12 cellular contexts compared by ENCODE assay signal in genomic region chr1:109904105-109904817, GRCh38. TPM values are rescaled to one million over a fixed set of nuclear protein-coding genes. Genes with fewer than 3 reads are reported as not detected.
DNase-seq lines count a peak whose midpoint lies in the region; ATAC-seq lines count a peak whose summit lies in the region.
"Had no signal": no experiment of that assay in that cellular context is flagged by ENCODE, and none has a peak within 500 bp of the region (broad histone marks: within the 10 kb centered on the region; RNA-seq: fewer than 3 reads in every experiment).

No MANE protein-coding gene starts in this region.

- H3K36me3 Mint-ChIP-seq in CD4-positive, alpha-beta memory T cell = peaks cover 0 to 2% of the 10 kb centered on the region in 2 donors

- no peak overlapping the region for H3K4me3 Mint-ChIP-seq in CD4-positive, alpha-beta memory T cell

- CTCF ChIA-PET in CD4-positive, alpha-beta memory T cell (lab: Charles Lee; ENCODE audit: partially characterized antibody) = interaction anchor here (1.0 to 4.0 kb wide), 6 partner anchors 12 to 421 kb away, joined by 3 to 18 read pairs (median 9); partner anchors contain the start of genes AHCYL1 and ATXN7L2

- H3K9me3 Mint-ChIP-seq in CD4-positive, alpha-beta memory T cell = no peaks in the 10 kb centered on the region

- H3K9me3 ChIP-seq in CD4-positive, alpha-beta memory T cell (ENCODE audit: control insufficient read depth in 1 of 2, low read length in 2 of 2) = no peaks in the 10 kb centered on the region
- H3K9me3 ChIP-seq: Caco-2, suprapubic skin had no signal

- intact Hi-C loops in CD4-positive, alpha-beta memory T cell (cut with micrococcal nuclease) = no loop called here

- no peaks in the 10 kb centered on the region for H3K36me3 ChIP-seq in CD4-positive, alpha-beta memory T cell (ENCODE audit: insufficient read depth, low read length)
- H3K36me3 ChIP-seq: suprapubic skin had no signal

- H3K27ac Mint-ChIP-seq in CD4-positive, alpha-beta memory T cell = peak overlapping the region in 4 of 7 donors; percentile 1 to 61 (median 34)

- POLR2A ChIA-PET in CD4-positive, alpha-beta memory T cell (lab: Charles Lee; ENCODE audit: partially characterized antibody) = interaction anchor here (0.9 to 5.8 kb wide), 5 partner anchors 9 to 355 kb away, joined by 3 to 48 read pairs (median 4); partner anchors contain the start of genes AHCYL1 and GNAI3

- no peak overlapping the region for H3K27ac ChIP-seq in CD4-positive, alpha-beta memory T cell (ENCODE audit: low read depth, low read length)
- H3K27ac ChIP-seq: suprapubic skin had no signal

- no peak for ATAC-seq in HG02610 (IDR thresholded peaks at IDR 0.05; ENCODE audit: unreplicated experiment)
- ATAC-seq in HG03097 (IDR thresholded peaks at IDR 0.05; ENCODE audit: low FRiP score, unreplicated experiment) = no peak

- no peaks in the 10 kb centered on the region for H3K27me3 ChIP-seq in CD4-positive, alpha-beta memory T cell (ENCODE audit: insufficient read depth, low read length)
- H3K27me3 ChIP-seq: suprapubic skin had no signal

- H3K4me1 Mint-ChIP-seq in CD4-positive, alpha-beta memory T cell = peaks cover 21 to 44% (median 34%) of the 10 kb centered on the region in 4 donors

- H3K4me3 ChIP-seq in CD4-positive, alpha-beta memory T cell (ENCODE audit: low read length in 2 of 2) = no peak overlapping the region
- H3K4me3 ChIP-seq: suprapubic skin had no signal

- peaks cover 36% of the 10 kb centered on the region for H3K4me1 ChIP-seq in CD4-positive, alpha-beta memory T cell (ENCODE audit: insufficient read depth, low read length)
- H3K4me1 ChIP-seq: Caco-2 had no signal

- no peaks in the 10 kb centered on the region for H3K27me3 Mint-ChIP-seq in CD4-positive, alpha-beta memory T cell

- DNase-seq in CD4-positive, alpha-beta memory T cell = no peak
- peak; percentile 91 for DNase-seq in RPMI7951 (ENCODE audit: low read depth)
- DNase-seq in epidermal melanocyte (ENCODE audit: insufficient read length, low spot score) = peak; percentile 64
- peak; percentile 98 for DNase-seq in pons (ENCODE audit: low spot score)
- DNase-seq in NCI-H128 (lab: John Stamatoyannopoulos, UW; ENCODE audit: unreplicated experiment) = no peak
- no peak for DNase-seq in cerebellar nuclear complex (lab: John Stamatoyannopoulos, UW)
- DNase-seq: amniotic stem cell, Caco-2, NCI-H226 had no signal

RNA-seq across cellular contexts. Expression of gene CSF1, which starts 6.4 kb away (rescaled TPM):
- 10 to 100 TPM; 10.3 to 13.9 TPM for total RNA-seq in CD4-positive, alpha-beta memory T cell
- 10 to 100 TPM in 1 of 2 donors, 1 to 10 TPM in 1; 5.0 to 12.5 TPM for polyA plus RNA-seq in CD4-positive, alpha-beta memory T cell
- total RNA-seq in RPMI7951 (2014; rRNA removed; shearing (Covaris generic)) = 35.4 and 51.5 TPM in 2 replicates

Comparison
In these comparisons a context has a peak if more than half of its experiments do, and no peak if none do; other contexts are left out.
1. DNase-seq: peak in RPMI7951 (single experiment), epidermal melanocyte (single experiment) and pons (single experiment); none in CD4-positive, alpha-beta memory T cell (0 of 5), NCI-H128 (single experiment) and cerebellar nuclear complex (0 of 2).